ENCODE assay signal across 8 cellular contexts in genomic region chr21:38712076-38712475, GRCh38.
A peak's percentile ranks its signal among the peaks of the same experiment; 100 is the strongest.
DNase-seq lines count a peak whose midpoint lies in the region; ATAC-seq and TF ChIP-seq lines count a peak whose summit lies in the region.

No MANE protein-coding gene starts in this region.

- H3K9me3 Mint-ChIP-seq in chondrocyte (ENCODE audit: low read depth) (no peaks in the 10 kb centered on the region), neural crest cell (no peaks in the 10 kb centered on the region)

- H3K36me3 Mint-ChIP-seq in chondrocyte (ENCODE audit: low read depth) = peaks cover 1% of the 10 kb centered on the region
- H3K36me3 Mint-ChIP-seq in neural crest cell (ENCODE audit: low read depth) = no peaks in the 10 kb centered on the region

- H3K27ac Mint-ChIP-seq in chondrocyte (ENCODE audit: unreplicated experiment) (no peak overlapping the region), neural crest cell (ENCODE audit: unreplicated experiment) (no peak overlapping the region)

- H3K27me3 Mint-ChIP-seq in chondrocyte (ENCODE audit: low read depth) = no peaks in the 10 kb centered on the region
- no peaks in the 10 kb centered on the region for H3K27me3 Mint-ChIP-seq in neural crest cell (ENCODE audit: low read depth)

- H3K27ac ChIP-seq in 22Rv1 = no peak overlapping the region

- ATAC-seq in HG02973 (IDR thresholded peaks at IDR 0.05; ENCODE audit: unreplicated experiment) (no peak), HG02623 (IDR thresholded peaks at IDR 0.05; ENCODE audit: unreplicated experiment) (no peak)

- DNase-seq in NCI-H524 (lab: John Stamatoyannopoulos, UW) (peak; percentile 44 to 81), chondrocyte (ENCODE audit: low spot score) (no peak), neural crest cell (ENCODE audit: low read depth, low spot score) (peak; percentile 7), T1000 (lab: John Stamatoyannopoulos, UW) (no peak)

- H3K4me3 Mint-ChIP-seq in chondrocyte (ENCODE audit: unreplicated experiment) = no peak overlapping the region
- H3K4me3 Mint-ChIP-seq in neural crest cell = no peak overlapping the region

- H3K4me1 Mint-ChIP-seq in chondrocyte (ENCODE audit: low read depth) (peaks cover 30% of the 10 kb centered on the region), neural crest cell (peaks cover 21% of the 10 kb centered on the region)

- TF ChIP-seq CTCF in 22Rv1 (IDR thresholded peaks at IDR 0.05) = peak; percentile 63
- peak; percentile 28 for TF ChIP-seq CTCF in GM12873 (IDR thresholded peaks at IDR 0.05; ENCODE audit: insufficient read depth, low read depth, low read length, missing control alignments)
- TF ChIP-seq CTCF in chondrocyte (IDR thresholded peaks at IDR 0.05) = peak; percentile 83
- TF ChIP-seq CTCF in neural crest cell (conservative IDR thresholded peaks at IDR 0.05) = peak; percentile 53

Comparison
In these comparisons a context has a peak if more than half of its experiments do, and no peak if none do; other contexts are left out.
1. CTCF ChIP-seq: peak in every context shown above with its lines; median percentile 83 in chondrocyte; 63 in 22Rv1; 53 in neural crest cell; 28 in GM12873.
2. DNase-seq: peak in NCI-H524 (2 of 2) and neural crest cell (single experiment); none in chondrocyte (single experiment) and T1000 (single experiment).